Comparison of ENCODE assay signal across 1 cellular context in genomic region chr12:130522244-130522834, GRCh38.
TF ChIP-seq lines count a peak whose summit lies in the region.

No MANE protein-coding gene starts in this region.

TF ChIP-seq in SK-N-SH, 30 proteins besides CTCF, POLR2A, EP300 and RAD21 (continued from another document):
- TF ChIP-seq, protein P1, sequence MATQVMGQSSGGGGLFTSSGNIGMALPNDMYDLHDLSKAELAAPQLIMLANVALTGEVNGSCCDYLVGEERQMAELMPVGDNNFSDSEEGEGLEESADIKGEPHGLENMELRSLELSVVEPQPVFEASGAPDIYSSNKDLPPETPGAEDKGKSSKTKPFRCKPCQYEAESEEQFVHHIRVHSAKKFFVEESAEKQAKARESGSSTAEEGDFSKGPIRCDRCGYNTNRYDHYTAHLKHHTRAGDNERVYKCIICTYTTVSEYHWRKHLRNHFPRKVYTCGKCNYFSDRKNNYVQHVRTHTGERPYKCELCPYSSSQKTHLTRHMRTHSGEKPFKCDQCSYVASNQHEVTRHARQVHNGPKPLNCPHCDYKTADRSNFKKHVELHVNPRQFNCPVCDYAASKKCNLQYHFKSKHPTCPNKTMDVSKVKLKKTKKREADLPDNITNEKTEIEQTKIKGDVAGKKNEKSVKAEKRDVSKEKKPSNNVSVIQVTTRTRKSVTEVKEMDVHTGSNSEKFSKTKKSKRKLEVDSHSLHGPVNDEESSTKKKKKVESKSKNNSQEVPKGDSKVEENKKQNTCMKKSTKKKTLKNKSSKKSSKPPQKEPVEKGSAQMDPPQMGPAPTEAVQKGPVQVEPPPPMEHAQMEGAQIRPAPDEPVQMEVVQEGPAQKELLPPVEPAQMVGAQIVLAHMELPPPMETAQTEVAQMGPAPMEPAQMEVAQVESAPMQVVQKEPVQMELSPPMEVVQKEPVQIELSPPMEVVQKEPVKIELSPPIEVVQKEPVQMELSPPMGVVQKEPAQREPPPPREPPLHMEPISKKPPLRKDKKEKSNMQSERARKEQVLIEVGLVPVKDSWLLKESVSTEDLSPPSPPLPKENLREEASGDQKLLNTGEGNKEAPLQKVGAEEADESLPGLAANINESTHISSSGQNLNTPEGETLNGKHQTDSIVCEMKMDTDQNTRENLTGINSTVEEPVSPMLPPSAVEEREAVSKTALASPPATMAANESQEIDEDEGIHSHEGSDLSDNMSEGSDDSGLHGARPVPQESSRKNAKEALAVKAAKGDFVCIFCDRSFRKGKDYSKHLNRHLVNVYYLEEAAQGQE (IDR thresholded peaks at IDR 0.05; ENCODE audit: low read depth, low read length): no peak
- TF ChIP-seq SMC3 (IDR thresholded peaks at IDR 0.05; ENCODE audit: low read depth, low read length): no peak
- TF ChIP-seq GABPA (IDR thresholded peaks at IDR 0.05; ENCODE audit: low read depth): no peak
- no peak for TF ChIP-seq TEAD4 (IDR thresholded peaks at IDR 0.05; ENCODE audit: borderline replicate concordance, insufficient read depth)
- TF ChIP-seq JUND (IDR thresholded peaks at IDR 0.05): no peak
- no peak for TF ChIP-seq CHD2 (IDR thresholded peaks at IDR 0.05; ENCODE audit: low read length, partially characterized antibody)
- no peak for TF ChIP-seq FOSL2 (IDR thresholded peaks at IDR 0.05; ENCODE audit: borderline replicate concordance, low read depth)
- no peak for TF ChIP-seq GATA2 (CRISPR knock-in tag; IDR thresholded peaks at IDR 0.05)
- no peak for TF ChIP-seq TCF12 (IDR thresholded peaks at IDR 0.05)
- TF ChIP-seq NRF1 (IDR thresholded peaks at IDR 0.05; ENCODE audit: low read depth, low read length): no peak
- no peak for TF ChIP-seq YY1 (IDR thresholded peaks at IDR 0.05; ENCODE audit: low read depth)
- TF ChIP-seq, protein P2, sequence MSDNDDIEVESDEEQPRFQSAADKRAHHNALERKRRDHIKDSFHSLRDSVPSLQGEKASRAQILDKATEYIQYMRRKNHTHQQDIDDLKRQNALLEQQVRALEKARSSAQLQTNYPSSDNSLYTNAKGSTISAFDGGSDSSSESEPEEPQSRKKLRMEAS (IDR thresholded peaks at IDR 0.05; ENCODE audit: low read depth): no peak
- TF ChIP-seq RCOR1 (IDR thresholded peaks at IDR 0.05; ENCODE audit: low read length): no peak
- no peak for TF ChIP-seq MEF2A (IDR thresholded peaks at IDR 0.05; ENCODE audit: borderline replicate concordance, low read depth)
- TF ChIP-seq USF2 (IDR thresholded peaks at IDR 0.05; ENCODE audit: borderline replicate concordance, low read depth, low read length): no peak
- TF ChIP-seq, protein P3, sequence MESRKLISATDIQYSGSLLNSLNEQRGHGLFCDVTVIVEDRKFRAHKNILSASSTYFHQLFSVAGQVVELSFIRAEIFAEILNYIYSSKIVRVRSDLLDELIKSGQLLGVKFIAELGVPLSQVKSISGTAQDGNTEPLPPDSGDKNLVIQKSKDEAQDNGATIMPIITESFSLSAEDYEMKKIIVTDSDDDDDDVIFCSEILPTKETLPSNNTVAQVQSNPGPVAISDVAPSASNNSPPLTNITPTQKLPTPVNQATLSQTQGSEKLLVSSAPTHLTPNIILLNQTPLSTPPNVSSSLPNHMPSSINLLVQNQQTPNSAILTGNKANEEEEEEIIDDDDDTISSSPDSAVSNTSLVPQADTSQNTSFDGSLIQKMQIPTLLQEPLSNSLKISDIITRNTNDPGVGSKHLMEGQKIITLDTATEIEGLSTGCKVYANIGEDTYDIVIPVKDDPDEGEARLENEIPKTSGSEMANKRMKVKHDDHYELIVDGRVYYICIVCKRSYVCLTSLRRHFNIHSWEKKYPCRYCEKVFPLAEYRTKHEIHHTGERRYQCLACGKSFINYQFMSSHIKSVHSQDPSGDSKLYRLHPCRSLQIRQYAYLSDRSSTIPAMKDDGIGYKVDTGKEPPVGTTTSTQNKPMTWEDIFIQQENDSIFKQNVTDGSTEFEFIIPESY (IDR thresholded peaks at IDR 0.05; ENCODE audit: borderline replicate concordance, low read depth): no peak
